ENCODE assay signal across 25 cellular contexts in the genomic region with DNA sequence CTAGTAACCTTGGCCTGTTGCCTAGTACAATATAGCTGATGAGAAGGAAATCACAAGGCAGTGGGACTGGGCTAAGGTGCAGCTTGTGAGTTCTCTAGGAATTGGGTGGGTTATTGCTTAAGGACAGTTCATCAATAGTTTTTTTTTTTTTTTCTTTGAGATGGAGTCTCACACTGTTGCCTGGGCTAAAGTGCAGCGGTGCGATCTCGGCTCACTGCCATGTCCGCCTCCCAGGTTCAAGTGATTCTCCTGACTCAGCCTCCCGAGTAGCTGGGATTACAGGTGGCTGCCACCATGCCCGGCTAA. TPM values are rescaled to one million over a fixed set of nuclear protein-coding genes. Genes with fewer than 3 reads are reported as not detected.
"Had no signal": no experiment of that assay in that cellular context is flagged by ENCODE, and none has a peak within 500 bp of the region (broad histone marks: within the 10 kb centered on the region; RNA-seq: fewer than 3 reads in every experiment).

No MANE protein-coding gene starts in this region.

- H3K4me3 ChIP-seq: dorsolateral prefrontal cortex, heart left ventricle, neural progenitor cell, ovary, tibial artery, upper lobe of right lung, vagina had no signal

- H3K27ac ChIP-seq: dorsolateral prefrontal cortex, heart left ventricle, neural progenitor cell, ovary, tibial artery, upper lobe of right lung, vagina had no signal

- FAIRE-seq: frontal cortex had no signal

- DNase-seq: cortex of kidney; dorsolateral prefrontal cortex; effector CD8-positive, alpha-beta T cell; heart left ventricle; hippocampal formation; nucleus accumbens; ovary; right cardiac atrium; stimulated activated CD4-positive, alpha-beta T cell treated with anti-CD3 and anti-CD28 coated beads, Interleukin-1b, Interleukin-23, amount 100 ng/mL, for 48 hours; stimulated activated CD4-positive, alpha-beta T cell treated with anti-CD3 and anti-CD28 coated beads, Interleukin-4, amount 100 ng/mL, for 24 hours; tibial artery; upper lobe of right lung had no signal

- H3K9ac ChIP-seq: neural progenitor cell had no signal

- H3K27me3 ChIP-seq: dorsolateral prefrontal cortex, heart left ventricle, neural progenitor cell, ovary, tibial artery, upper lobe of right lung, vagina had no signal

- H2AFZ ChIP-seq: neural progenitor cell had no signal

- H3K36me3 ChIP-seq: heart left ventricle, neural progenitor cell, ovary, tibial artery, upper lobe of right lung, vagina had no signal

- ATAC-seq: heart left ventricle; natural killer cell treated with Interleukin-12 subunit alpha and Interleukin-12 subunit beta and Interleukin-15 and Interleukin-18, amount 100 ng/mL, for 72 hours; right cardiac atrium; stimulated activated memory B cell treated with anti-CD40 and anti-IgM and Interleukin-4, amounts not matched to agents 10 μg/mL and 1 μg/mL and 100 μg/mL, for 72 hours had no signal

- H3K4me2 ChIP-seq: neural progenitor cell had no signal

- H3K9me3 ChIP-seq: heart left ventricle, ovary, tibial artery, upper lobe of right lung, vagina had no signal

RNA-seq across cellular contexts. Expression of a gene that starts 11.5 kb away (rescaled TPM):
- total RNA-seq: frontal cortex had no signal

RNA-seq across cellular contexts. Expression of a gene that starts 47.6 kb away (rescaled TPM):
- total RNA-seq: esophagus mucosa had no signal

RNA-seq across cellular contexts. Expression of a gene that starts 55.0 kb away (rescaled TPM):
- total RNA-seq: esophagus mucosa, fibroblast of lung, frontal cortex, glomerular endothelial cell, kidney epithelial cell, lung microvascular endothelial cell, mesenteric fat pad, progenitor cell of endocrine pancreas, temporal lobe, upper lobe of right lung, vagina had no signal
- polyA plus RNA-seq: fibroblast of lung, heart left ventricle, ovary had no signal
